ENCODE assay signal across 8 cellular contexts in the genomic region with DNA sequence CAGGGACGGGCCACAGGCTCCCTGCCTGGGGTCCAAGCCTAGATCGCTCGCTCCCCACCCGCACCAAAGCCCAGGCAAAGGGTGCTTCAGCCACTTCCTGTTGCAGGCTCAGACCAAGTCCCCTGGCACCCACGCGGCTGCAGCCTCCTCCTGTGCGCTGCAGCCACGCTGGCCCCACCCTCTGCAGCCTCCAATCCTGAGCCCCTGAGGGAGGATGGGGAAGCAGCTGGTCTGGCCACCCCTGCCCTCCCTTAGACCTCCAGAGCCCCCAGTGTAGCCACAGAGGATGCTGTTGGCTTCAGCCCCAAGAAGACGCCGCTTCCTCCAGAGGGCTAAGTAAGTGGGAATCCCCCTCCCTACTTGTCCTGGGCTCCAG. TPM values are rescaled to one million over a fixed set of nuclear protein-coding genes. Genes with fewer than 3 reads are reported as not detected.
DNase-seq lines count a peak whose midpoint lies in the region; ATAC-seq and TF ChIP-seq lines count a peak whose summit lies in the region.

No MANE protein-coding gene starts in this region.

- DNase-seq in NB4 (ENCODE audit: low read depth), result peak; percentile 94
- peak; percentile 46 for DNase-seq in retina
- DNase-seq in stimulated activated naive CD4-positive, alpha-beta T cell (lab: John Stamatoyannopoulos, UW), result no peak
- DNase-seq in H9, result no peak
- DNase-seq in foreskin keratinocyte, result no peak

- H3K36me3 ChIP-seq in esophagus (ENCODE audit: control insufficient read depth in 2 of 2, insufficient read depth in 2 of 2, low read length in 1 of 2), result peaks cover 2 to 12% of the 10 kb centered on the region in 2 donors

- ATAC-seq in GM18498 (IDR thresholded peaks at IDR 0.05; ENCODE audit: unreplicated experiment) (peak; percentile 69), GM21825 (IDR thresholded peaks at IDR 0.05; ENCODE audit: unreplicated experiment) (peak; percentile 50), foreskin keratinocyte (no peak)

- no peak overlapping the region for H3K4me3 Mint-ChIP-seq in H9

- no peak overlapping the region for H2BK5ac ChIP-seq in H9 (ENCODE audit: insufficient read length, low read length)

- no peaks in the 10 kb centered on the region for H3K79me2 ChIP-seq in H9 (ENCODE audit: insufficient read depth, low read length)

- no peak overlapping the region for H2AK5ac ChIP-seq in H9 (ENCODE audit: insufficient read length, low read length)

- H2BK15ac ChIP-seq in H9 (ENCODE audit: low read depth, low read length), result no peak overlapping the region

- H3K56ac ChIP-seq in H9 (ENCODE audit: insufficient read length, low read depth, low read length), result no peak overlapping the region

- peaks cover 23 to 26% of the 10 kb centered on the region in 2 experiments for H3K4me1 Mint-ChIP-seq in H9

- H3K9me3 ChIP-seq in esophagus (ENCODE audit: control insufficient read depth in 2 of 2, insufficient read depth in 1 of 2, low read depth in 1 of 2, low read length in 1 of 2) (peaks cover 0 to 8% of the 10 kb centered on the region in 2 donors), H9 (ENCODE audit: control insufficient read depth, low read depth, low read length) (no peaks in the 10 kb centered on the region)

- H3K9me3 Mint-ChIP-seq in H9, result peaks cover 7 to 10% of the 10 kb centered on the region in 2 experiments

- H3K27ac Mint-ChIP-seq in H9, result no peak overlapping the region

- H2BK12ac ChIP-seq in H9 (ENCODE audit: insufficient read length, low read depth, low read length), result no peak overlapping the region

- no peaks in the 10 kb centered on the region for H3K79me1 ChIP-seq in H9 (ENCODE audit: insufficient read depth, low read depth, low read length, poor library complexity, severe bottlenecking)

- no peak overlapping the region for H3K14ac ChIP-seq in H9 (ENCODE audit: insufficient read depth, low read length)

- no peak overlapping the region for H3K23ac ChIP-seq in H9 (ENCODE audit: insufficient read length, low read depth, low read length)

- TF ChIP-seq CTCF in NB4 (IDR thresholded peaks at IDR 0.05; ENCODE audit: low read depth, low read length) (no peak), H9 (conservative IDR thresholded peaks at IDR 0.05) (no peak), foreskin keratinocyte (conservative IDR thresholded peaks at IDR 0.05) (no peak)

- peak overlapping the region; percentile 57 for H3K4me3 ChIP-seq in NB4 (ENCODE audit: low read depth, low read length)
- no peak overlapping the region for H3K4me3 ChIP-seq in esophagus (ENCODE audit: low read depth in 1 of 2, low read length in 2 of 2)

- H3K4ac ChIP-seq in H9 (ENCODE audit: low read depth, low read length), result no peak overlapping the region

- H3K36me3 Mint-ChIP-seq in H9 (ENCODE audit: insufficient read depth in 1 of 3, low read depth in 3 of 3), result peaks cover 33 to 38% (median 38%) of the 10 kb centered on the region in 3 experiments

- 47 to 63% methylated on average over 10 of the region's 10 CpGs for WGBS in esophagus, 2 donors
- WGBS in H9 (ENCODE audit: extremely low coverage, insufficient read length, low lambda C conversion rate), result no CpG with 5 or more reads among the region's 10 CpGs

- no peak overlapping the region for H3T11ph ChIP-seq in H9 (ENCODE audit: low read length)

- no peak overlapping the region for H2BK20ac ChIP-seq in H9 (ENCODE audit: low read depth, low read length, poor library complexity, severe bottlenecking)

- no peak overlapping the region for H4K5ac ChIP-seq in H9 (ENCODE audit: insufficient read length, low read depth, low read length)

- peaks cover 3% of the 10 kb centered on the region for H3K23me2 ChIP-seq in H9 (ENCODE audit: insufficient read length, low read depth, low read length, poor library complexity, severe bottlenecking)

- no peak overlapping the region for H2AFZ ChIP-seq in H9 (ENCODE audit: low read length)

- no peak for TF ChIP-seq POLR2A in NB4 (IDR thresholded peaks at IDR 0.05; ENCODE audit: extremely low read depth, insufficient read length)

- H3K27ac ChIP-seq in esophagus (ENCODE audit: low read depth in 2 of 2, low read length in 1 of 2), result peak overlapping the region; percentile 47 to 54
- H3K27ac ChIP-seq in H9 (ENCODE audit: insufficient read length, low read depth, low read length), result no peak overlapping the region
- no peak overlapping the region for H3K27ac ChIP-seq in foreskin keratinocyte

- H2BK120ac ChIP-seq in H9 (ENCODE audit: low read depth, low read length, poor library complexity, severe bottlenecking), result no peak overlapping the region

- H3K27me3 ChIP-seq in esophagus (ENCODE audit: control insufficient read depth in 1 of 2, insufficient read depth in 2 of 2, low read length in 2 of 2) (no peaks in the 10 kb centered on the region), H9 (ENCODE audit: insufficient read depth, low read length) (no peaks in the 10 kb centered on the region), foreskin keratinocyte (no peaks in the 10 kb centered on the region)

- H4K91ac ChIP-seq in H9 (ENCODE audit: insufficient read length, low read depth, low read length), result no peak overlapping the region

- H3K4me1 ChIP-seq in esophagus (ENCODE audit: control insufficient read depth in 2 of 2, insufficient read depth in 2 of 2, low read length in 1 of 2) (peaks cover 10 to 21% of the 10 kb centered on the region in 2 donors), H9 (ENCODE audit: insufficient read depth, low read length) (peaks cover 6% of the 10 kb centered on the region; the same call in 1 of the 2 replicates), foreskin keratinocyte (peaks cover 7% of the 10 kb centered on the region)

- no peaks in the 10 kb centered on the region for H4K20me1 ChIP-seq in H9 (ENCODE audit: control insufficient read depth, insufficient read depth, insufficient read length)

- no peak overlapping the region for H3K18ac ChIP-seq in H9 (ENCODE audit: insufficient read length, low read depth, low read length)

- no peak overlapping the region for H3K9ac ChIP-seq in H9 (ENCODE audit: extremely low read depth, insufficient read length, low read length)

- no peaks in the 10 kb centered on the region for H3K27me3 Mint-ChIP-seq in H9 (ENCODE audit: low read depth)

- no peak overlapping the region for H4K8ac ChIP-seq in H9 (replicated peaks; ENCODE audit: insufficient read length, low read depth, low read length)

- H3K4me2 ChIP-seq in H9 (ENCODE audit: insufficient read depth, insufficient read length, low read length), result no peak overlapping the region

RNA-seq across cellular contexts. Expression of a gene that starts 9.3 kb away (rescaled TPM):
- polyA plus RNA-seq in esophagus, result 1 to 10 TPM; 5.9 to 7.7 TPM
- 63.0 and 63.8 TPM in 2 replicates for total RNA-seq in H9 (2021)
- 23.8 and 26.3 TPM in 2 replicates for total RNA-seq in foreskin keratinocyte
- 17.8 and 18.1 TPM in 2 replicates for polyA plus RNA-seq in foreskin keratinocyte

Comparison
In these comparisons a context has a peak if more than half of its experiments do, and no peak if none do; other contexts are left out.
1. DNase-seq: peak in NB4 (single experiment) and retina (single experiment); none in stimulated activated naive CD4-positive, alpha-beta T cell (0 of 6), H9 (single experiment) and foreskin keratinocyte (0 of 2).
2. H3K27ac ChIP-seq: peak in esophagus (2 of 2); none in H9 (single experiment) and foreskin keratinocyte (single experiment).